ENCODE assay signal across 22 cellular contexts in genomic region chr14:89093083-89093482, GRCh38.
"Had no signal": no experiment of that assay in that cellular context is flagged by ENCODE, and none has a peak within 500 bp of the region (broad histone marks: within the 10 kb centered on the region; RNA-seq: fewer than 3 reads in every experiment).

No MANE protein-coding gene starts in this region.

- H3K4me3 ChIP-seq: ascending aorta, cardiac muscle cell, left ventricle myocardium inferior, neural progenitor cell, sigmoid colon, SK-N-MC, spleen, upper lobe of right lung had no signal

- DNase-seq: activated CD4-positive, alpha-beta T cell treated with anti-CD3 and anti-CD28 coated beads, Interleukin-2, amount 50 U/mL, for 1 hour; activated CD4-positive, CD25-positive, alpha-beta regulatory T cell treated with anti-CD3 and anti-CD28 coated beads, Interleukin-2, amount 50 U/mL, for 72 hours; activated CD8-positive, alpha-beta T cell treated with anti-CD3 and anti-CD28 coated beads, Interleukin-2, amount 10 ng/mL, durations not matched to agents 7 days and 5 days; activated gamma-delta T cell; activated naive CD4-positive, alpha-beta T cell treated with anti-CD3 and anti-CD28 coated beads, Interleukin-2, amount 50 U/mL, for 16 hours; activated naive CD8-positive, alpha-beta T cell treated with anti-CD3 and anti-CD28 coated beads, Interleukin-2, amount 50 U/mL, for 24 hours; kidney glomerular epithelial cell; left ventricle myocardium inferior; naive thymus-derived CD4-positive, alpha-beta T cell; posterior cingulate gyrus; sigmoid colon; spleen; stimulated activated CD4-positive, alpha-beta T cell treated with anti-CD3 and anti-CD28 coated beads, Interleukin-4, amount 100 ng/mL, for 1 hour; stimulated activated naive CD4-positive, alpha-beta T cell; T-helper 2 cell; upper lobe of right lung had no signal

- H3K9ac ChIP-seq: neural progenitor cell had no signal

- ATAC-seq: activated CD8-positive, alpha-beta T cell treated with anti-CD3 and anti-CD28 coated beads, Interleukin-2, amount 10 ng/mL, durations not matched to agents 7 days and 5 days; activated naive CD8-positive, alpha-beta T cell treated with anti-CD3 and anti-CD28 coated beads, Interleukin-2, amount 50 U/mL, for 24 hours; foreskin keratinocyte; naive thymus-derived CD4-positive, alpha-beta T cell; upper lobe of right lung had no signal

- H3K27ac ChIP-seq: cardiac muscle cell, foreskin keratinocyte, left ventricle myocardium inferior, neural progenitor cell, sigmoid colon, SK-N-MC, spleen, upper lobe of right lung, VCaP had no signal

- H3K9me3 ChIP-seq: ascending aorta, upper lobe of right lung had no signal

- H3K4me1 ChIP-seq: foreskin keratinocyte, neural progenitor cell, sigmoid colon, spleen, upper lobe of right lung had no signal

- H3K27me3 ChIP-seq: ascending aorta, cardiac muscle cell, neural progenitor cell, sigmoid colon, spleen, upper lobe of right lung had no signal

- H3K36me3 ChIP-seq: ascending aorta, cardiac muscle cell, left ventricle myocardium inferior, neural progenitor cell, sigmoid colon, spleen, upper lobe of right lung had no signal
